8 cellular contexts compared by ENCODE assay signal in genomic region chr22:42805016-42805997, GRCh38. TPM values are rescaled to one million over a fixed set of nuclear protein-coding genes. Genes with fewer than 3 reads are reported as not detected.
A peak's percentile ranks its signal among the peaks of the same experiment; 100 is the strongest.
DNase-seq lines count a peak whose midpoint lies in the region; ATAC-seq lines count a peak whose summit lies in the region.

No MANE protein-coding gene starts in this region.

- H3K4me3 Mint-ChIP-seq in activated T-helper 17 cell treated with anti-CD3 and anti-CD28 coated beads, Interleukin-2, amount 50 U/mL, for 72 hours, result no peak overlapping the region

- H3K36me3 Mint-ChIP-seq in activated T-helper 17 cell treated with anti-CD3 and anti-CD28 coated beads, Interleukin-2, amount 50 U/mL, for 72 hours (ENCODE audit: low read depth), result peaks cover 90% of the 10 kb centered on the region

- H3K4me1 Mint-ChIP-seq in activated T-helper 17 cell treated with anti-CD3 and anti-CD28 coated beads, Interleukin-2, amount 50 U/mL, for 72 hours, result no peaks in the 10 kb centered on the region

- ATAC-seq in activated T-helper 17 cell treated with anti-CD3 and anti-CD28 coated beads, Interleukin-2, amount 50 U/mL, for 72 hours (replicated peaks), result no peak
- ATAC-seq in HG02678 (IDR thresholded peaks at IDR 0.05; ENCODE audit: unreplicated experiment) (no peak), GM18858 (IDR thresholded peaks at IDR 0.05; ENCODE audit: unreplicated experiment) (no peak)

- no peaks in the 10 kb centered on the region for H3K9me3 Mint-ChIP-seq in activated T-helper 17 cell treated with anti-CD3 and anti-CD28 coated beads, Interleukin-2, amount 50 U/mL, for 72 hours

- peak overlapping the region; percentile 25 for H3K27ac Mint-ChIP-seq in activated T-helper 17 cell treated with anti-CD3 and anti-CD28 coated beads, Interleukin-2, amount 50 U/mL, for 72 hours

- no peaks in the 10 kb centered on the region for H3K27me3 Mint-ChIP-seq in activated T-helper 17 cell treated with anti-CD3 and anti-CD28 coated beads, Interleukin-2, amount 50 U/mL, for 72 hours

- peak; percentile 40 for DNase-seq in HPDE6-E6E7 (ENCODE audit: extremely low spot score)
- peak; percentile 22 to 47 for DNase-seq in hippocampal formation (lab: John Stamatoyannopoulos, UW)
- DNase-seq in smooth muscle cell of the brain vasculature (ENCODE audit: low read depth, low spot score), result peak; percentile 36
- no peak for DNase-seq in COR-L47 (lab: John Stamatoyannopoulos, UW)
- no peak for DNase-seq in islet precursor cell

RNA-seq across cellular contexts. Expression of gene ARFGAP3, which starts 51.8 kb away (rescaled TPM):
- 10 to 100 TPM; 32.0 to 32.8 TPM for total RNA-seq in activated T-helper 17 cell treated with anti-CD3 and anti-CD28 coated beads, Interleukin-2, amount 50 U/mL, for 72 hours

Comparison
In these comparisons a context has a peak if more than half of its experiments do, and no peak if none do; other contexts are left out.
1. DNase-seq: peak in HPDE6-E6E7 (single experiment), hippocampal formation (2 of 2) and smooth muscle cell of the brain vasculature (single experiment); none in COR-L47 (single experiment) and islet precursor cell (single experiment).